22 cellular contexts compared by ENCODE assay signal in genomic region chr11:111221208-111221607, GRCh38. TPM values are rescaled to one million over a fixed set of nuclear protein-coding genes. Genes with fewer than 3 reads are reported as not detected.
A peak's percentile ranks its signal among the peaks of the same experiment; 100 is the strongest.
DNase-seq lines count a peak whose midpoint lies in the region; ATAC-seq and TF ChIP-seq lines count a peak whose summit lies in the region.
"Had no signal": no experiment of that assay in that cellular context is flagged by ENCODE, and none has a peak within 500 bp of the region (broad histone marks: within the 10 kb centered on the region; RNA-seq: fewer than 3 reads in every experiment).

No MANE protein-coding gene starts in this region.

- in situ Hi-C loops in mammary epithelial cell (cut with MboI; ENCODE audit: low sequenced_read_pairs in 2 of 2), result no loop called here

- POLR2A ChIA-PET in activated CD4-positive, alpha-beta T cell treated with anti-CD3 and anti-CD28 coated beads for 36 hours (lab: Charles Lee), result interaction anchor here (0.6 kb wide), 1 partner anchor 772 kb away, joined by 3 read pairs; no protein-coding TSS in a partner anchor
- POLR2A ChIA-PET in WTC11 (lab: Charles Lee), result no interaction called here

- no peak overlapping the region for H3K4me2 ChIP-seq in mammary epithelial cell (ENCODE audit: insufficient read depth, low read depth, low read length)

- no peaks in the 10 kb centered on the region for H3K9me3 Mint-ChIP-seq in activated CD4-positive, alpha-beta T cell treated with anti-CD3 and anti-CD28 coated beads, Interleukin-2, amount 10 ng/mL, durations not matched to agents 24 days and 14 days
- H3K9me3 Mint-ChIP-seq in activated CD4-positive, alpha-beta T cell treated with anti-CD3 and anti-CD28 coated beads for 36 hours (ENCODE audit: low read depth), result no peaks in the 10 kb centered on the region
- H3K9me3 Mint-ChIP-seq in WTC11 (peaks cover 18% of the 10 kb centered on the region), type B pancreatic cell (no peaks in the 10 kb centered on the region)

- ATAC-seq in activated CD4-positive, alpha-beta T cell treated with anti-CD3 and anti-CD28 coated beads for 36 hours, result no peak
- ATAC-seq in WTC11 (no peak), HG02884 (IDR thresholded peaks at IDR 0.05; ENCODE audit: unreplicated experiment) (no peak)
- ATAC-seq: CD8-positive, alpha-beta T cell; GM12878 had no signal

- H3K9ac ChIP-seq in iPS-15b (ENCODE audit: low read depth, low read length) (no peak overlapping the region), mammary epithelial cell (ENCODE audit: insufficient read depth, low read length) (no peak overlapping the region)
- H3K9ac ChIP-seq: BLaER1 had no signal

- CTCF ChIA-PET in activated CD4-positive, alpha-beta T cell treated with anti-CD3 and anti-CD28 coated beads for 36 hours (lab: Charles Lee), result interaction anchor here (0.6 to 1.7 kb wide), 2 partner anchors 8 to 706 kb away, joined by 3 to 7 read pairs; no protein-coding TSS in a partner anchor
- CTCF ChIA-PET in WTC11 (lab: Charles Lee), result interaction anchor here (1.2 to 1.5 kb wide), 2 partner anchors 9 to 786 kb away, joined by 3 to 7 read pairs; no protein-coding TSS in a partner anchor
- CTCF ChIA-PET in mammary epithelial cell (lab: Charles Lee; ENCODE audit: low non-redundant PET), result no interaction called here

- no peaks in the 10 kb centered on the region for H3K4me1 ChIP-seq in iPS-15b (ENCODE audit: control insufficient read depth, insufficient read depth, low read length)
- no peaks in the 10 kb centered on the region for H3K4me1 ChIP-seq in mammary epithelial cell (ENCODE audit: insufficient read depth, low read length)

- no peaks in the 10 kb centered on the region for H3K79me2 ChIP-seq in mammary epithelial cell (ENCODE audit: insufficient read depth, low read length)

- peaks cover 6% of the 10 kb centered on the region for H3K27me3 ChIP-seq in iPS-15b (ENCODE audit: control insufficient read depth, insufficient read depth, low read length)
- H3K27me3 ChIP-seq in mammary epithelial cell (ENCODE audit: insufficient read depth, low read length), result no peaks in the 10 kb centered on the region
- H3K27me3 ChIP-seq: BLaER1 had no signal

- no peak overlapping the region for H3K27ac ChIP-seq in mammary epithelial cell (ENCODE audit: insufficient read depth, low read depth, low read length)
- H3K27ac ChIP-seq: BLaER1, HL-60 had no signal

- H3K36me3 ChIP-seq in iPS-15b (ENCODE audit: control insufficient read depth, insufficient read depth, low read length), result no peaks in the 10 kb centered on the region
- no peaks in the 10 kb centered on the region for H3K36me3 ChIP-seq in mammary epithelial cell (ENCODE audit: insufficient read depth, low read length)
- H3K36me3 ChIP-seq: BLaER1 had no signal

- H3K27ac Mint-ChIP-seq in activated CD4-positive, alpha-beta T cell treated with anti-CD3 and anti-CD28 coated beads, Interleukin-2, amount 10 ng/mL, durations not matched to agents 24 days and 14 days, result no peak overlapping the region
- no peak overlapping the region for H3K27ac Mint-ChIP-seq in activated CD4-positive, alpha-beta T cell treated with anti-CD3 and anti-CD28 coated beads for 36 hours
- H3K27ac Mint-ChIP-seq in WTC11, result no peak overlapping the region
- no peak overlapping the region for H3K27ac Mint-ChIP-seq in type B pancreatic cell
- H3K27ac Mint-ChIP-seq: CD14-positive monocyte; CD8-positive, alpha-beta T cell; IgD-negative memory B cell had no signal

- H3K36me3 Mint-ChIP-seq in activated CD4-positive, alpha-beta T cell treated with anti-CD3 and anti-CD28 coated beads, Interleukin-2, amount 10 ng/mL, durations not matched to agents 24 days and 14 days (ENCODE audit: low read depth), result no peaks in the 10 kb centered on the region
- H3K36me3 Mint-ChIP-seq in activated CD4-positive, alpha-beta T cell treated with anti-CD3 and anti-CD28 coated beads for 36 hours (ENCODE audit: low read depth), result no peaks in the 10 kb centered on the region
- H3K36me3 Mint-ChIP-seq in WTC11 (no peaks in the 10 kb centered on the region), type B pancreatic cell (no peaks in the 10 kb centered on the region)
- H3K36me3 Mint-ChIP-seq: CD14-positive monocyte; CD8-positive, alpha-beta T cell had no signal

- H4K20me1 ChIP-seq in mammary epithelial cell (ENCODE audit: insufficient read depth, low read length), result no peaks in the 10 kb centered on the region
- H4K20me1 ChIP-seq: BLaER1 had no signal

- H2AFZ ChIP-seq in mammary epithelial cell (ENCODE audit: low read depth, low read length), result no peak overlapping the region

- dilution Hi-C loops in mammary epithelial cell (cut with HindIII; ENCODE audit: low sequenced_read_pairs), result no loop called here

- intact Hi-C loops in activated CD4-positive, alpha-beta T cell treated with anti-CD3 and anti-CD28 coated beads, Interleukin-2, amount 10 ng/mL, durations not matched to agents 24 days and 14 days (cut with micrococcal nuclease), result no loop called here
- intact Hi-C loops in activated CD4-positive, alpha-beta T cell treated with anti-CD3 and anti-CD28 coated beads for 36 hours (cut with DNase I, micrococcal nuclease), result no loop called here
- intact Hi-C loops in mammary epithelial cell (cut with micrococcal nuclease), result no loop called here

- H3K27me3 Mint-ChIP-seq in activated CD4-positive, alpha-beta T cell treated with anti-CD3 and anti-CD28 coated beads, Interleukin-2, amount 10 ng/mL, durations not matched to agents 24 days and 14 days, result peaks cover 50% of the 10 kb centered on the region
- peaks cover 19% of the 10 kb centered on the region for H3K27me3 Mint-ChIP-seq in activated CD4-positive, alpha-beta T cell treated with anti-CD3 and anti-CD28 coated beads for 36 hours
- H3K27me3 Mint-ChIP-seq in WTC11 (ENCODE audit: low read depth) (peaks cover 8% of the 10 kb centered on the region), type B pancreatic cell (no peaks in the 10 kb centered on the region)

- H3K9me3 ChIP-seq in iPS-15b (ENCODE audit: control insufficient read depth, insufficient read depth, low read length) (no peaks in the 10 kb centered on the region), mammary epithelial cell (replicated peaks; ENCODE audit: insufficient read depth, low read length) (no peaks in the 10 kb centered on the region)
- H3K9me3 ChIP-seq: BLaER1 had no signal

- 87% methylated on average over 4 of the region's 4 CpGs for WGBS in mammary epithelial cell (ENCODE audit: low coverage, missing lambda C conversion rate)

- H3K4me3 Mint-ChIP-seq in activated CD4-positive, alpha-beta T cell treated with anti-CD3 and anti-CD28 coated beads, Interleukin-2, amount 10 ng/mL, durations not matched to agents 24 days and 14 days, result no peak overlapping the region
- no peak overlapping the region for H3K4me3 Mint-ChIP-seq in activated CD4-positive, alpha-beta T cell treated with anti-CD3 and anti-CD28 coated beads for 36 hours
- peak overlapping the region; percentile 59 for H3K4me3 Mint-ChIP-seq in WTC11
- H3K4me3 Mint-ChIP-seq in type B pancreatic cell, result peak overlapping the region; percentile 75
- H3K4me3 Mint-ChIP-seq: CD14-positive monocyte; CD8-positive, alpha-beta T cell had no signal

- H3K4me3 ChIP-seq in iPS-15b (ENCODE audit: low read depth, low read length) (peak overlapping the region; percentile 11), mammary epithelial cell (replicated peaks in 1 of 3; ENCODE audit: insufficient read depth in 1 of 3, low read depth in 2 of 3, low read length in 3 of 3) (no peak overlapping the region)
- H3K4me3 ChIP-seq: BLaER1, GM12878 had no signal

- TF ChIP-seq CTCF in WTC11 (IDR thresholded peaks at IDR 0.05) (no peak), type B pancreatic cell (conservative IDR thresholded peaks at IDR 0.05) (no peak), mammary epithelial cell (conservative IDR thresholded peaks at IDR 0.05 in 1 of 2, IDR thresholded peaks at IDR 0.05 in 1 of 2; ENCODE audit: extremely low read depth in 1 of 2, insufficient read depth in 1 of 2, low read depth in 1 of 2, low read length in 2 of 2) (no peak)

- H3K4me1 Mint-ChIP-seq in activated CD4-positive, alpha-beta T cell treated with anti-CD3 and anti-CD28 coated beads, Interleukin-2, amount 10 ng/mL, durations not matched to agents 24 days and 14 days, result peaks cover 10% of the 10 kb centered on the region
- peaks cover 10% of the 10 kb centered on the region for H3K4me1 Mint-ChIP-seq in activated CD4-positive, alpha-beta T cell treated with anti-CD3 and anti-CD28 coated beads for 36 hours
- H3K4me1 Mint-ChIP-seq in WTC11 (no peaks in the 10 kb centered on the region), type B pancreatic cell (ENCODE audit: unreplicated experiment) (no peaks in the 10 kb centered on the region)

- peak; percentile 35 for DNase-seq in activated CD4-positive, alpha-beta T cell treated with anti-CD3 and anti-CD28 coated beads, Interleukin-2, amount 10 ng/mL, durations not matched to agents 24 days and 14 days
- no peak for DNase-seq in activated CD4-positive, alpha-beta T cell treated with anti-CD3 and anti-CD28 coated beads for 36 hours
- DNase-seq in WTC11 (ENCODE audit: low spot score) (no peak), type B pancreatic cell (ENCODE audit: extremely low spot score, unreplicated experiment) (no peak), NCI-H2227 (lab: John Stamatoyannopoulos, UW; ENCODE audit: unreplicated experiment) (no peak), mammary epithelial cell (no peak)
- DNase-seq: 8988T; Calu3; CD8-positive, alpha-beta T cell; HCEC 1CT had no signal

- BruUV-seq in mammary epithelial cell (replicated peaks; lab: Mats Ljungman, UMichigan), result no TSS peak

TF ChIP-seq in WTC11, 78 proteins besides CTCF, POLR2A, EP300 and RAD21 (continues in another document):
- TF ChIP-seq NR2C2 (CRISPR knock-in tag; IDR thresholded peaks at IDR 0.05), result no peak
- no peak for TF ChIP-seq RELA (CRISPR knock-in tag; IDR thresholded peaks at IDR 0.05; ENCODE audit: borderline replicate concordance)
- TF ChIP-seq KAT7 (CRISPR knock-in tag; IDR thresholded peaks at IDR 0.05; ENCODE audit: borderline replicate concordance), result no peak
- TF ChIP-seq PREB (CRISPR knock-in tag; IDR thresholded peaks at IDR 0.05; ENCODE audit: borderline replicate concordance), result no peak

RNA-seq across cellular contexts. Expression of gene POU2AF2, which starts 24.3 kb away (rescaled TPM):
- 0.44 TPM in 1 of 2 replicates, not detected in the other for total RNA-seq in activated CD4-positive, alpha-beta T cell treated with anti-CD3 and anti-CD28 coated beads, Interleukin-2, amount 10 ng/mL, durations not matched to agents 24 days and 14 days
- under 1 TPM in 1 of 2 experiments, not detected in 1; 0.14 TPM for total RNA-seq in activated CD4-positive, alpha-beta T cell treated with anti-CD3 and anti-CD28 coated beads for 36 hours
- total RNA-seq in WTC11 (2021) (not detected in 3 replicates), type B pancreatic cell (ENCODE audit: low replicate concordance) (0.39 TPM in 1 of 2 replicates, not detected in the other), mammary epithelial cell (not detected)
- not detected for polyA plus RNA-seq in mammary epithelial cell
- not detected for polyA minus RNA-seq in mammary epithelial cell
- total RNA-seq: A673; CD8-positive, alpha-beta T cell; G401; GM12878; H4; HT1080 had no signal
- polyA plus RNA-seq: AG04450, CD14-positive monocyte, GM12878, IgD-negative memory B cell had no signal

Comparison
In these comparisons a context has a peak if more than half of its experiments do, and no peak if none do; other contexts are left out.
1. H3K4me3 Mint-ChIP-seq: peak in WTC11 (single experiment) and type B pancreatic cell (single experiment); none in activated CD4-positive, alpha-beta T cell treated with anti-CD3 and anti-CD28 coated beads, Interleukin-2, amount 10 ng/mL, durations not matched to agents 24 days and 14 days (single experiment) and activated CD4-positive, alpha-beta T cell treated with anti-CD3 and anti-CD28 coated beads for 36 hours (single experiment).